18 cellular contexts compared by ENCODE assay signal in the genomic region with DNA sequence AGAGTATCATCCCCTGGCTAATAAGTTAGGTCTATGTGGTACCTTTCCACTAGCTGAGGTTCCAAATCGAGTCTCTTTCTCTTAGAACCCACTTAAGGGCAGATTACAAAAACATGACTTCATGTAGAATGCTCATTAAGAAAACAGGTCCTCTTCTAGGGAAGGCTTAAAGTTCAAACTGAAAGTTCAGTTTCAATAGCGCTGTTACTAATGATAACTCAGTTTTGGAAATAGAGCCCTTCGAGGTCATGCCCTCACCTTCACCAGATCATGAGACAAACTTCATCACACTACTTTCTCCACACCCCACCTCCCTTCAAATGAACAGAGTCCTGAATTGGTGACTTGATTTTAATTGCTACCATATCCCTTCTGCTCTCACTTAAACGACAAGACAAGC. TPM values are rescaled to one million over a fixed set of nuclear protein-coding genes. Genes with fewer than 3 reads are reported as not detected.
DNase-seq lines count a peak whose midpoint lies in the region; ATAC-seq, FAIRE-seq and TF ChIP-seq lines count a peak whose summit lies in the region.
"Had no signal": no experiment of that assay in that cellular context is flagged by ENCODE, and none has a peak within 500 bp of the region (broad histone marks: within the 10 kb centered on the region; RNA-seq: fewer than 3 reads in every experiment).

No MANE protein-coding gene starts in this region.

- no peaks in the 10 kb centered on the region for H3K9me3 Mint-ChIP-seq in activated T-helper 1 cell treated with anti-CD3 and anti-CD28 coated beads, Interleukin-12 subunit alpha, Interleukin-12 subunit beta, Interleukin-2, Interleukin-4 antibody, amounts not matched to agents 30 ng/mL and 10 ng/mL and 1 ng/mL, durations not matched to agents 14 hours and 24 hours and 36 hours
- H3K9me3 Mint-ChIP-seq: CD4-positive, alpha-beta T cell; GM23338 had no signal

- H4K20me1 ChIP-seq in PC-9 (ENCODE audit: insufficient read depth): no peaks in the 10 kb centered on the region

- no peaks in the 10 kb centered on the region for H3K36me3 Mint-ChIP-seq in activated T-helper 1 cell treated with anti-CD3 and anti-CD28 coated beads, Interleukin-12 subunit alpha, Interleukin-12 subunit beta, Interleukin-2, Interleukin-4 antibody, amounts not matched to agents 30 ng/mL and 10 ng/mL and 1 ng/mL, durations not matched to agents 14 hours and 24 hours and 36 hours (ENCODE audit: low read depth)

- H3K9me3 ChIP-seq in PC-9 (ENCODE audit: insufficient read depth, low read depth): no peaks in the 10 kb centered on the region
- H3K9me3 ChIP-seq in right lobe of liver: no peaks in the 10 kb centered on the region

- no peak overlapping the region for H3K27ac Mint-ChIP-seq in activated T-helper 1 cell treated with anti-CD3 and anti-CD28 coated beads, Interleukin-12 subunit alpha, Interleukin-12 subunit beta, Interleukin-2, Interleukin-4 antibody, amounts not matched to agents 30 ng/mL and 10 ng/mL and 1 ng/mL, durations not matched to agents 14 hours and 24 hours and 36 hours
- H3K27ac Mint-ChIP-seq: B cell; CD4-positive, alpha-beta T cell; GM23338 had no signal

- H3K27me3 ChIP-seq in GM06990 (replicated peaks; ENCODE audit: control insufficient read depth, insufficient read depth, low read length): no peaks in the 10 kb centered on the region
- no peaks in the 10 kb centered on the region for H3K27me3 ChIP-seq in PC-9 (ENCODE audit: insufficient read depth, low read depth)
- H3K27me3 ChIP-seq in right lobe of liver: no peaks in the 10 kb centered on the region

- intact Hi-C loops in PC-9 (cut with micrococcal nuclease; ENCODE audit: unreplicated experiment): no loop called here
- intact Hi-C loops in right lobe of liver (cut with DNase I): no loop called here
- intact Hi-C loops in activated T-helper 1 cell treated with anti-CD3 and anti-CD28 coated beads, Interleukin-12 subunit alpha, Interleukin-12 subunit beta, Interleukin-2, Interleukin-4 antibody, amounts not matched to agents 30 ng/mL and 10 ng/mL and 1 ng/mL, durations not matched to agents 14 hours and 24 hours and 36 hours (cut with micrococcal nuclease): no loop called here

- H3K9me2 ChIP-seq in PC-9 (ENCODE audit: insufficient read depth): no peaks in the 10 kb centered on the region

- POLR2A ChIA-PET in PC-9 (lab: Charles Lee; ENCODE audit: unreplicated experiment): no interaction called here

- H3K27ac ChIP-seq in PC-9 (no peak overlapping the region), right lobe of liver (no peak overlapping the region)
- H3K27ac ChIP-seq: HL-60 had no signal

- no peaks in the 10 kb centered on the region for H3K36me3 ChIP-seq in GM06990 (ENCODE audit: control insufficient read depth, insufficient read depth, low read length)
- no peaks in the 10 kb centered on the region for H3K36me3 ChIP-seq in PC-9 (ENCODE audit: low read depth)
- no peaks in the 10 kb centered on the region for H3K36me3 ChIP-seq in right lobe of liver

- CTCF ChIA-PET in PC-9 (lab: Charles Lee): no interaction called here

- peak; percentile 40 for FAIRE-seq in urothelium cell line (lab: Jason Lieb, UNC)
- FAIRE-seq: A204.1 had no signal

- no peak for TF ChIP-seq CTCF in GM06990 (IDR thresholded peaks at IDR 0.05; ENCODE audit: insufficient read depth, low read length, poor library complexity, severe bottlenecking)
- TF ChIP-seq CTCF in PC-9 (conservative IDR thresholded peaks at IDR 0.05): no peak
- no peak for TF ChIP-seq CTCF in right lobe of liver (IDR thresholded peaks at IDR 0.05)

- no TSS peak for BruUV-seq in PC-9 (replicated peaks; lab: Mats Ljungman, UMichigan)

- DNase-seq in GM06990 (ENCODE audit: extremely low read depth, insufficient read length): peak; percentile 15
- no peak for DNase-seq in PC-9
- DNase-seq in urothelium cell line (ENCODE audit: low spot score): no peak
- DNase-seq in dermis blood vessel endothelial cell: no peak
- no peak for DNase-seq in right lobe of liver
- no peak for DNase-seq in activated T-helper 1 cell treated with anti-CD3 and anti-CD28 coated beads, Interleukin-12 subunit alpha, Interleukin-12 subunit beta, Interleukin-2, Interleukin-4 antibody, amounts not matched to agents 30 ng/mL and 10 ng/mL and 1 ng/mL, durations not matched to agents 14 hours and 24 hours and 36 hours (ENCODE audit: low spot score)
- DNase-seq: C1 segment of cervical spinal cord; CD4-positive, alpha-beta T cell; DMS153; DND-41; GDM1; H7; KG1 had no signal

- no peaks in the 10 kb centered on the region for H3K4me1 ChIP-seq in PC-9 (replicated peaks; ENCODE audit: insufficient read depth)
- no peaks in the 10 kb centered on the region for H3K4me1 ChIP-seq in right lobe of liver

- no peak for TF ChIP-seq POLR2A in right lobe of liver (IDR thresholded peaks at IDR 0.05)

- no peaks in the 10 kb centered on the region; the same call in 1 of the 2 replicates for H3F3A ChIP-seq in PC-9 (ENCODE audit: insufficient read depth, low read depth)

- whole genome bisulfite sequencing in right lobe of liver (ENCODE audit: insufficient coverage, low coverage, low lambda C conversion rate, missing lambda C conversion rate): 41% methylated on average over 4 of the region's 4 CpGs

- H3K27me3 Mint-ChIP-seq in activated T-helper 1 cell treated with anti-CD3 and anti-CD28 coated beads, Interleukin-12 subunit alpha, Interleukin-12 subunit beta, Interleukin-2, Interleukin-4 antibody, amounts not matched to agents 30 ng/mL and 10 ng/mL and 1 ng/mL, durations not matched to agents 14 hours and 24 hours and 36 hours (ENCODE audit: insufficient read depth): no peaks in the 10 kb centered on the region
- H3K27me3 Mint-ChIP-seq: B cell; CD4-positive, alpha-beta T cell had no signal

- H3K4me3 ChIP-seq in GM06990 (replicated peaks; ENCODE audit: low read depth, low read length) (no peak overlapping the region), PC-9 (no peak overlapping the region), right lobe of liver (no peak overlapping the region)
- H3K4me3 ChIP-seq: GM23338 had no signal

- H3K4me3 Mint-ChIP-seq in activated T-helper 1 cell treated with anti-CD3 and anti-CD28 coated beads, Interleukin-12 subunit alpha, Interleukin-12 subunit beta, Interleukin-2, Interleukin-4 antibody, amounts not matched to agents 30 ng/mL and 10 ng/mL and 1 ng/mL, durations not matched to agents 14 hours and 24 hours and 36 hours: no peak overlapping the region
- H3K4me3 Mint-ChIP-seq: B cell; CD4-positive, alpha-beta T cell; GM23338 had no signal

- H3K79me2 ChIP-seq in PC-9 (ENCODE audit: low read depth): no peaks in the 10 kb centered on the region

- H3K4me2 ChIP-seq in PC-9: no peak overlapping the region
- H3K4me2 ChIP-seq: GM23338 had no signal

- ATAC-seq in HG02870 (IDR thresholded peaks at IDR 0.05; ENCODE audit: unreplicated experiment): peak; percentile 52
- no peak for ATAC-seq in right lobe of liver

- no peaks in the 10 kb centered on the region for H3K4me1 Mint-ChIP-seq in activated T-helper 1 cell treated with anti-CD3 and anti-CD28 coated beads, Interleukin-12 subunit alpha, Interleukin-12 subunit beta, Interleukin-2, Interleukin-4 antibody, amounts not matched to agents 30 ng/mL and 10 ng/mL and 1 ng/mL, durations not matched to agents 14 hours and 24 hours and 36 hours (ENCODE audit: low read depth)
- H3K4me1 Mint-ChIP-seq: B cell had no signal

- peak overlapping the region; percentile 55; the same call in 1 of the 2 replicates for H2AFZ ChIP-seq in PC-9
- H2AFZ ChIP-seq: GM23338 had no signal

RNA-seq across cellular contexts. Expression of gene HGF, which starts 26.2 kb away (rescaled TPM):
- total RNA-seq in PC-9 (2021): not detected in 2 replicates
- total RNA-seq in dermis blood vessel endothelial cell: 3.4 and 8.8 TPM in 2 replicates
- 10 to 100 TPM; 11.5 to 38.9 (median 17.9) TPM for total RNA-seq in right lobe of liver
- not detected in 2 replicates for total RNA-seq in activated T-helper 1 cell treated with anti-CD3 and anti-CD28 coated beads, Interleukin-12 subunit alpha, Interleukin-12 subunit beta, Interleukin-2, Interleukin-4 antibody, amounts not matched to agents 30 ng/mL and 10 ng/mL and 1 ng/mL, durations not matched to agents 14 hours and 24 hours and 36 hours
- total RNA-seq: B cell; CD4-positive, alpha-beta T cell; H7 had no signal
